In genomic region chr3:84304214-84304613, GRCh38 we compare ENCODE assay signal across 1 cellular context.
TF ChIP-seq lines count a peak whose summit lies in the region.

No MANE protein-coding gene starts in this region.

TF ChIP-seq in K562, 482 proteins besides CTCF, POLR2A, EP300 and RAD21 (continued from another document):
- TF ChIP-seq RBM22 (IDR thresholded peaks at IDR 0.05; ENCODE audit: low read depth, low read length, poor library complexity, severe bottlenecking) (no peak), ARID3B (CRISPR knock-in tag; IDR thresholded peaks at IDR 0.05; ENCODE audit: borderline replicate concordance) (no peak), ZNF407 (IDR thresholded peaks at IDR 0.05; ENCODE audit: low read depth) (peak; percentile 56; the same call in 1 of the 2 replicates), ZNF436 (CRISPR knock-in tag; IDR thresholded peaks at IDR 0.05) (no peak), KAT2B (IDR thresholded peaks at IDR 0.05; ENCODE audit: low read depth, low read length) (no peak), ZNF778 (CRISPR knock-in tag; IDR thresholded peaks at IDR 0.05) (no peak), KAT7 (CRISPR knock-in tag; IDR thresholded peaks at IDR 0.05; ENCODE audit: borderline replicate concordance) (no peak), GABPB2 (CRISPR knock-in tag; conservative IDR thresholded peaks at IDR 0.05) (no peak), FOXJ2 (tag; IDR thresholded peaks at IDR 0.05) (no peak), CCAR2 (IDR thresholded peaks at IDR 0.05; ENCODE audit: low read depth, low read length) (no peak), SOX6 (IDR thresholded peaks at IDR 0.05) (no peak), CREB3L1 (IDR thresholded peaks at IDR 0.05; ENCODE audit: borderline replicate concordance, low read depth) (no peak), ZNF24 (IDR thresholded peaks at IDR 0.05) (no peak), NCOR1 (IDR thresholded peaks at IDR 0.05) (no peak), CBFB (CRISPR knock-in tag; IDR thresholded peaks at IDR 0.05) (no peak), SMAD2 (IDR thresholded peaks at IDR 0.05; ENCODE audit: low read depth, low read length) (no peak), SRSF3 (IDR thresholded peaks at IDR 0.05; ENCODE audit: insufficient read depth, low read length) (no peak), ERF (CRISPR knock-in tag; IDR thresholded peaks at IDR 0.05) (no peak), HEY1 (CRISPR knock-in tag; IDR thresholded peaks at IDR 0.05; ENCODE audit: borderline replicate concordance) (no peak), EGR1 (conservative IDR thresholded peaks at IDR 0.05) (peak; percentile 67), RBM34 (IDR thresholded peaks at IDR 0.05; ENCODE audit: borderline replicate concordance, insufficient read depth, low read length) (no peak), CTBP1 (IDR thresholded peaks at IDR 0.05; ENCODE audit: borderline replicate concordance) (peak; percentile 45; the same call in 1 of the 2 replicates), RBM39 (optimal IDR thresholded peaks at IDR 0.05; ENCODE audit: low read depth, low read length) (no peak), ARID4B (CRISPR knock-in tag; IDR thresholded peaks at IDR 0.05) (no peak)
TF ChIP-seq in K562: peak in this region for 11.
